In the genomic region with DNA sequence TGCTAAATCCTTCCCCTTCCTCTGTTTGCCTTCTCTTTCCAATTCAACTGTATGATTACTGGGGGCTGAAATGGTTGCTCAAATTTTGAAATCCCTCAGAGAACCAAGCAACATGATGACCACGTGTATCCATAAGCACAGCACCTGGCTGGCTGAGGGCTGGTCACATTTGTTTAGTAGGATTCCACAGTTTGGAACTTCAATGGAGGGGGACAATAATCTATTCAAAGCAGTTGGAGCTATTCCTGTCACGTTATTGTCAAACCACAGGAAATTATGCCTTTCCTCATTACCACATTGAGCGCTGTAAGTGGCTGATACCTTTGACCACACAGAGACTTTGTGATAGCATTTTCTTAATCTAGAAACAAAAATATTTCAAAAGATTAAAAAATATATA, we compare ENCODE assay signal across 1 cellular context.
TF ChIP-seq lines count a peak whose summit lies in the region.

No MANE protein-coding gene starts in this region.

TF ChIP-seq in IMR-90, 13 proteins besides CTCF, POLR2A, EP300 and RAD21 (continued from another document):
- TF ChIP-seq FOS (IDR thresholded peaks at IDR 0.05; ENCODE audit: low read depth, low read length) = no peak
